9 cellular contexts compared by ENCODE assay signal in genomic region chr11:101127699-101128570, GRCh38. TPM values are rescaled to one million over a fixed set of nuclear protein-coding genes. Genes with fewer than 3 reads are reported as not detected.
DNase-seq lines count a peak whose midpoint lies in the region; ATAC-seq and TF ChIP-seq lines count a peak whose summit lies in the region.
"Had no signal": no experiment of that assay in that cellular context is flagged by ENCODE, and none has a peak within 500 bp of the region (broad histone marks: within the 10 kb centered on the region; RNA-seq: fewer than 3 reads in every experiment).

No MANE protein-coding gene starts in this region.

- peak overlapping the region; percentile 91 to 93 for H3K27ac ChIP-seq in coronary artery
- H3K27ac ChIP-seq in lung (ENCODE audit: low read depth in 1 of 2, low read length in 1 of 2): peak overlapping the region; percentile 32 to 87
- H3K27ac ChIP-seq in upper lobe of right lung: peak overlapping the region; percentile 70

- peaks cover 3% of the 10 kb centered on the region for H3K36me3 Mint-ChIP-seq in activated CD8-positive, alpha-beta memory T cell treated with anti-CD3 and anti-CD28 coated beads, Interleukin-2, amount 10 ng/mL, durations not matched to agents 7 days and 5 days
- peaks cover 3% of the 10 kb centered on the region for H3K36me3 Mint-ChIP-seq in effector memory CD8-positive, alpha-beta T cell (ENCODE audit: insufficient read depth)
- H3K36me3 Mint-ChIP-seq: CD4-positive, CD25-positive, alpha-beta regulatory T cell had no signal

- H3K27me3 ChIP-seq in lung (ENCODE audit: control insufficient read depth, insufficient read depth) (peaks cover 6% of the 10 kb centered on the region), upper lobe of right lung (peaks cover 40% of the 10 kb centered on the region)

- H3K27ac Mint-ChIP-seq in activated CD8-positive, alpha-beta memory T cell treated with anti-CD3 and anti-CD28 coated beads, Interleukin-2, amount 10 ng/mL, durations not matched to agents 7 days and 5 days: no peak overlapping the region
- no peak overlapping the region for H3K27ac Mint-ChIP-seq in effector memory CD8-positive, alpha-beta T cell
- H3K27ac Mint-ChIP-seq: CD4-positive, CD25-positive, alpha-beta regulatory T cell had no signal

- TF ChIP-seq CTCF in coronary artery (IDR thresholded peaks at IDR 0.05) (no peak), lung (IDR thresholded peaks at IDR 0.05; ENCODE audit: control extremely low read depth, extremely low read depth) (no peak), upper lobe of right lung (IDR thresholded peaks at IDR 0.05) (no peak)

- 2% methylated on average over 80 to 93 of the region's 93 CpGs for WGBS in lung, 2 donors

- no peaks in the 10 kb centered on the region for H3K9me3 Mint-ChIP-seq in activated CD8-positive, alpha-beta memory T cell treated with anti-CD3 and anti-CD28 coated beads, Interleukin-2, amount 10 ng/mL, durations not matched to agents 7 days and 5 days (ENCODE audit: low read depth)
- H3K9me3 Mint-ChIP-seq in effector memory CD8-positive, alpha-beta T cell: peaks cover 5 to 7% of the 10 kb centered on the region in 2 donors

- no peaks in the 10 kb centered on the region for H3K4me1 Mint-ChIP-seq in activated CD8-positive, alpha-beta memory T cell treated with anti-CD3 and anti-CD28 coated beads, Interleukin-2, amount 10 ng/mL, durations not matched to agents 7 days and 5 days
- no peaks in the 10 kb centered on the region for H3K4me1 Mint-ChIP-seq in effector memory CD8-positive, alpha-beta T cell (ENCODE audit: low read depth in 2 of 2)

- DNase-seq in activated CD8-positive, alpha-beta memory T cell treated with anti-CD3 and anti-CD28 coated beads for 24 hours: peak; percentile 43
- no peak for DNase-seq in activated CD8-positive, alpha-beta memory T cell treated with anti-CD3 and anti-CD28 coated beads, Interleukin-2, amount 10 ng/mL, durations not matched to agents 7 days and 5 days
- peak; percentile 74 for DNase-seq in coronary artery (ENCODE audit: low spot score)
- DNase-seq in lung (ENCODE audit: low spot score): peak; percentile 28
- DNase-seq in upper lobe of right lung: peak; percentile 65
- no peak for DNase-seq in effector memory CD8-positive, alpha-beta T cell
- DNase-seq: CD4-positive, CD25-positive, alpha-beta regulatory T cell had no signal

- H3K4me3 Mint-ChIP-seq in activated CD8-positive, alpha-beta memory T cell treated with anti-CD3 and anti-CD28 coated beads, Interleukin-2, amount 10 ng/mL, durations not matched to agents 7 days and 5 days: no peak overlapping the region
- H3K4me3 Mint-ChIP-seq in effector memory CD8-positive, alpha-beta T cell: no peak overlapping the region
- H3K4me3 Mint-ChIP-seq: CD4-positive, CD25-positive, alpha-beta regulatory T cell had no signal

- H3K4me3 ChIP-seq in coronary artery: peak overlapping the region; percentile 78
- H3K4me3 ChIP-seq in lung: peak overlapping the region; percentile 56
- peak overlapping the region; percentile 54 for H3K4me3 ChIP-seq in upper lobe of right lung

- H3K4me1 ChIP-seq in lung (ENCODE audit: control insufficient read depth in 2 of 2, insufficient read depth in 2 of 2, low read length in 2 of 2) (peaks cover 4 to 11% of the 10 kb centered on the region in 2 donors), upper lobe of right lung (no peaks in the 10 kb centered on the region)

- intact Hi-C loops in upper lobe of right lung (cut with DNase I): no loop called here

- H3K36me3 ChIP-seq in lung (ENCODE audit: control insufficient read depth in 2 of 2, insufficient read depth in 2 of 2, low read length in 2 of 2) (no peaks in the 10 kb centered on the region), upper lobe of right lung (no peaks in the 10 kb centered on the region)

- H3K9me3 ChIP-seq in lung (ENCODE audit: control insufficient read depth in 2 of 2, insufficient read depth in 1 of 2, low read length in 1 of 2) (peaks cover 0 to 12% of the 10 kb centered on the region in 2 donors), upper lobe of right lung (no peaks in the 10 kb centered on the region)

- H3K27me3 Mint-ChIP-seq in activated CD8-positive, alpha-beta memory T cell treated with anti-CD3 and anti-CD28 coated beads, Interleukin-2, amount 10 ng/mL, durations not matched to agents 7 days and 5 days: peaks cover 41% of the 10 kb centered on the region
- H3K27me3 Mint-ChIP-seq in effector memory CD8-positive, alpha-beta T cell: peaks cover 8 to 24% of the 10 kb centered on the region in 2 donors

- CTCF ChIA-PET in activated CD8-positive, alpha-beta memory T cell treated with anti-CD3 and anti-CD28 coated beads, Interleukin-2, amount 10 ng/mL, durations not matched to agents 7 days and 5 days (lab: Charles Lee): no interaction called here

- no peak for ATAC-seq in activated CD8-positive, alpha-beta memory T cell treated with anti-CD3 and anti-CD28 coated beads, Interleukin-2, amount 10 ng/mL, durations not matched to agents 7 days and 5 days
- peak; percentile 21 for ATAC-seq in lung (ENCODE audit: insufficient read depth, low FRiP score)
- ATAC-seq in upper lobe of right lung: peak; percentile 45
- no peak for ATAC-seq in effector memory CD8-positive, alpha-beta T cell (replicated peaks)
- no peak for ATAC-seq in HG03097 (IDR thresholded peaks at IDR 0.05; ENCODE audit: low FRiP score, unreplicated experiment)
- no peak for ATAC-seq in HG03457 (IDR thresholded peaks at IDR 0.05; ENCODE audit: unreplicated experiment)

RNA-seq across cellular contexts. Expression of gene PGR, which starts 1.7 kb away (rescaled TPM):
- not detected for total RNA-seq in activated CD8-positive, alpha-beta memory T cell treated with anti-CD3 and anti-CD28 coated beads, Interleukin-2, amount 10 ng/mL, durations not matched to agents 7 days and 5 days
- total RNA-seq in lung (1 to 10 TPM; 2.5 to 8.8 TPM), upper lobe of right lung (3.0 TPM)
- polyA plus RNA-seq in lung: under 1 TPM; 0.16 to 0.18 TPM
- total RNA-seq: CD4-positive, CD25-positive, alpha-beta regulatory T cell had no signal
- polyA plus RNA-seq: CD4-positive, CD25-positive, alpha-beta regulatory T cell had no signal

Comparison
In these comparisons a context has a peak if more than half of its experiments do, and no peak if none do; other contexts are left out.
1. DNase-seq: peak in activated CD8-positive, alpha-beta memory T cell treated with anti-CD3 and anti-CD28 coated beads for 24 hours (single experiment), coronary artery (single experiment), lung (single experiment) and upper lobe of right lung (single experiment); none in activated CD8-positive, alpha-beta memory T cell treated with anti-CD3 and anti-CD28 coated beads, Interleukin-2, amount 10 ng/mL, durations not matched to agents 7 days and 5 days (single experiment) and effector memory CD8-positive, alpha-beta T cell (0 of 3).
2. ATAC-seq: peak in lung (single experiment) and upper lobe of right lung (single experiment); none in activated CD8-positive, alpha-beta memory T cell treated with anti-CD3 and anti-CD28 coated beads, Interleukin-2, amount 10 ng/mL, durations not matched to agents 7 days and 5 days (single experiment), effector memory CD8-positive, alpha-beta T cell (single experiment), HG03097 (single experiment) and HG03457 (single experiment).
3. Peak in every context shown above with its lines, with median percentiles within 50 percentile points of each other: H3K27ac ChIP-seq and H3K4me3 ChIP-seq.